1 cellular context compared by ENCODE assay signal in genomic region chr9:123954518-123954917, GRCh38.
TF ChIP-seq lines count a peak whose summit lies in the region.

No MANE protein-coding gene starts in this region.

TF ChIP-seq in GM23338, 12 proteins besides CTCF, POLR2A, EP300 and RAD21 (continued from another document):
- TF ChIP-seq ZNF462 (CRISPR knock-in tag; IDR thresholded peaks at IDR 0.05) (no peak), JUNB (IDR thresholded peaks at IDR 0.05; ENCODE audit: unreplicated experiment) (no peak), ETS1 (IDR thresholded peaks at IDR 0.05) (no peak), EZH2 (IDR thresholded peaks at IDR 0.05; ENCODE audit: low read depth, unreplicated experiment) (no peak), ZNF331 (CRISPR knock-in tag; IDR thresholded peaks at IDR 0.05; ENCODE audit: low read depth) (no peak)
TF ChIP-seq in GM23338: peak in this region for 0.
